26 cellular contexts compared by ENCODE assay signal in genomic region chr11:66428933-66429332, GRCh38. TPM values are rescaled to one million over a fixed set of nuclear protein-coding genes. Genes with fewer than 3 reads are reported as not detected.
A peak's percentile ranks its signal among the peaks of the same experiment; 100 is the strongest.
DNase-seq lines count a peak whose midpoint lies in the region; ATAC-seq and TF ChIP-seq lines count a peak whose summit lies in the region.
"Had no signal": no experiment of that assay in that cellular context is flagged by ENCODE, and none has a peak within 500 bp of the region (broad histone marks: within the 10 kb centered on the region; RNA-seq: fewer than 3 reads in every experiment).

No MANE protein-coding gene starts in this region.

- H3K27ac ChIP-seq in Karpas-422 (ENCODE audit: low read length), result no peak overlapping the region
- H3K27ac ChIP-seq in osteoblast (ENCODE audit: low read depth, low read length), result no peak overlapping the region
- H3K27ac ChIP-seq: BLaER1 had no signal

- no peak overlapping the region for H3K27ac Mint-ChIP-seq in endothelial cell (ENCODE audit: unreplicated experiment)
- no peak overlapping the region for H3K27ac Mint-ChIP-seq in activated T-cell treated with anti-CD3 and anti-CD28 coated beads, Interleukin-2, amount 50 U/mL, for 72 hours
- H3K27ac Mint-ChIP-seq: CD14-positive monocyte; CD4-positive, alpha-beta memory T cell; CD4-positive, CD25-positive, alpha-beta regulatory T cell; CD8-positive, alpha-beta memory T cell had no signal

- H3K4me1 ChIP-seq in Karpas-422 (ENCODE audit: low read length), result no peaks in the 10 kb centered on the region
- H3K4me1 ChIP-seq in osteoblast (ENCODE audit: insufficient read depth, low read length), result no peaks in the 10 kb centered on the region
- H3K4me1 ChIP-seq: BE2C, BLaER1 had no signal

- peak overlapping the region; percentile 62 for H3K4me3 Mint-ChIP-seq in endothelial cell (ENCODE audit: unreplicated experiment)
- H3K4me3 Mint-ChIP-seq in activated T-cell treated with anti-CD3 and anti-CD28 coated beads, Interleukin-2, amount 50 U/mL, for 72 hours, result no peak overlapping the region
- H3K4me3 Mint-ChIP-seq: CD14-positive monocyte; CD4-positive, alpha-beta memory T cell; CD4-positive, CD25-positive, alpha-beta regulatory T cell; CD8-positive, alpha-beta memory T cell had no signal

- TF ChIP-seq CTCF in endothelial cell (IDR thresholded peaks at IDR 0.05; ENCODE audit: unreplicated experiment) (no peak), osteoblast (IDR thresholded peaks at IDR 0.05; ENCODE audit: extremely low read depth, low read depth, low read length) (no peak)

- H3K27me3 Mint-ChIP-seq in endothelial cell (ENCODE audit: unreplicated experiment), result peaks cover 10% of the 10 kb centered on the region
- no peaks in the 10 kb centered on the region for H3K27me3 Mint-ChIP-seq in activated T-cell treated with anti-CD3 and anti-CD28 coated beads, Interleukin-2, amount 50 U/mL, for 72 hours (ENCODE audit: low read depth)
- H3K27me3 Mint-ChIP-seq: CD4-positive, alpha-beta memory T cell; CD4-positive, CD25-positive, alpha-beta regulatory T cell had no signal

- no peaks in the 10 kb centered on the region for H3K9me3 Mint-ChIP-seq in endothelial cell (ENCODE audit: unreplicated experiment)
- no peaks in the 10 kb centered on the region for H3K9me3 Mint-ChIP-seq in activated T-cell treated with anti-CD3 and anti-CD28 coated beads, Interleukin-2, amount 50 U/mL, for 72 hours
- H3K9me3 Mint-ChIP-seq: CD4-positive, alpha-beta memory T cell; CD8-positive, alpha-beta memory T cell had no signal

- peak; percentile 29 for DNase-seq in Karpas-422
- no peak for DNase-seq in endothelial cell (ENCODE audit: low spot score)
- DNase-seq in osteoblast (ENCODE audit: insufficient read length, low spot score, missing footprints), result peak; percentile 45
- no peak for DNase-seq in retina
- DNase-seq in activated T-cell treated with anti-CD3 and anti-CD28 coated beads, Interleukin-2, amount 50 U/mL, for 72 hours, result no peak
- DNase-seq: 8988T; ACHN; BE2C; C1 segment of cervical spinal cord; CD4-positive, alpha-beta memory T cell; CD4-positive, CD25-positive, alpha-beta regulatory T cell; COR-L47; DMS 273 treated with DMSO at 0.1 percent for 48 hours; DMS153; DMS53; DMS79; DND-41; EL; GDM1 had no signal

- H3K9me3 ChIP-seq in Karpas-422 (ENCODE audit: low read length) (no peaks in the 10 kb centered on the region), osteoblast (ENCODE audit: low read depth, low read length) (no peaks in the 10 kb centered on the region)
- H3K9me3 ChIP-seq: BE2C, BLaER1 had no signal

- H3K27me3 ChIP-seq in Karpas-422 (ENCODE audit: low read length) (no peaks in the 10 kb centered on the region), osteoblast (ENCODE audit: insufficient read depth, low read length) (peaks cover 4% of the 10 kb centered on the region)
- H3K27me3 ChIP-seq: BE2C had no signal

- H3K9me2 ChIP-seq in Karpas-422 (replicated peaks; ENCODE audit: insufficient read depth, low read length), result no peaks in the 10 kb centered on the region

- ATAC-seq in HG02759 (IDR thresholded peaks at IDR 0.05; ENCODE audit: unreplicated experiment), result no peak
- no peak for ATAC-seq in activated T-cell treated with anti-CD3 and anti-CD28 coated beads, Interleukin-2, amount 50 U/mL, for 72 hours (replicated peaks in 1 of 2)
- ATAC-seq: GM12878 had no signal

- H2AFZ ChIP-seq in Karpas-422 (ENCODE audit: low read length), result no peak overlapping the region
- H2AFZ ChIP-seq in osteoblast (ENCODE audit: low read length), result no peak overlapping the region

- H4K20me1 ChIP-seq in Karpas-422 (ENCODE audit: insufficient read depth, low read depth, low read length) (no peaks in the 10 kb centered on the region), osteoblast (ENCODE audit: insufficient read depth, low read length) (no peaks in the 10 kb centered on the region)

- H3K79me2 ChIP-seq in Karpas-422 (ENCODE audit: low read length), result no peaks in the 10 kb centered on the region
- no peaks in the 10 kb centered on the region for H3K79me2 ChIP-seq in osteoblast (ENCODE audit: insufficient read depth, low read length)

- H3K4me1 Mint-ChIP-seq in endothelial cell (ENCODE audit: unreplicated experiment), result peaks cover 2% of the 10 kb centered on the region
- H3K4me1 Mint-ChIP-seq in activated T-cell treated with anti-CD3 and anti-CD28 coated beads, Interleukin-2, amount 50 U/mL, for 72 hours (ENCODE audit: low read depth), result peaks cover 6% of the 10 kb centered on the region

- H3K4me2 ChIP-seq in Karpas-422 (ENCODE audit: low read depth, low read length, poor library complexity, severe bottlenecking) (no peak overlapping the region), osteoblast (ENCODE audit: insufficient read depth, low read length) (no peak overlapping the region)
- H3K4me2 ChIP-seq: BLaER1 had no signal

- no peaks in the 10 kb centered on the region for H3K36me3 ChIP-seq in Karpas-422 (ENCODE audit: insufficient read depth, low read length)
- no peaks in the 10 kb centered on the region for H3K36me3 ChIP-seq in osteoblast (ENCODE audit: insufficient read depth, low read length)
- H3K36me3 ChIP-seq: BE2C had no signal

- no peak overlapping the region for H3K9ac ChIP-seq in Karpas-422 (ENCODE audit: low read length)
- H3K9ac ChIP-seq: BLaER1 had no signal

- peaks cover 6% of the 10 kb centered on the region for H3K36me3 Mint-ChIP-seq in endothelial cell (ENCODE audit: low read depth, unreplicated experiment)
- H3K36me3 Mint-ChIP-seq in activated T-cell treated with anti-CD3 and anti-CD28 coated beads, Interleukin-2, amount 50 U/mL, for 72 hours (ENCODE audit: insufficient read depth in 2 of 2), result peaks cover 0 to 8% of the 10 kb centered on the region in 2 donors

- H3K4me3 ChIP-seq in Karpas-422 (ENCODE audit: low read length) (no peak overlapping the region), osteoblast (ENCODE audit: insufficient read depth, low read length) (no peak overlapping the region)
- H3K4me3 ChIP-seq: BLaER1, GM12878 had no signal

RNA-seq across cellular contexts. Expression of gene NPAS4, which starts 8.1 kb away (rescaled TPM):
- not detected in 2 replicates for total RNA-seq in Karpas-422 (2014; rRNA removed; shearing (Covaris generic); ENCODE audit: low replicate concordance)
- total RNA-seq in endothelial cell (ENCODE audit: unreplicated experiment) (not detected), osteoblast (0.36 TPM in 1 of 2 replicates, not detected in the other)
- total RNA-seq in activated T-cell treated with anti-CD3 and anti-CD28 coated beads, Interleukin-2, amount 50 U/mL, for 72 hours, result not detected
- total RNA-seq: A673; CD4-positive, alpha-beta memory T cell; CD4-positive, CD25-positive, alpha-beta regulatory T cell; CD8-positive, alpha-beta memory T cell; G401 had no signal

RNA-seq across cellular contexts. Expression of gene MRPL11, which starts 9.7 kb away (rescaled TPM):
- total RNA-seq in Karpas-422 (2014; rRNA removed; shearing (Covaris generic); ENCODE audit: low replicate concordance), result 69.6 and 80.4 TPM in 2 replicates
- 73.0 TPM for total RNA-seq in endothelial cell (ENCODE audit: unreplicated experiment)
- 31.5 and 33.3 TPM in 2 replicates for total RNA-seq in osteoblast
- 10 to 100 TPM; 57.4 to 66.6 TPM for total RNA-seq in activated T-cell treated with anti-CD3 and anti-CD28 coated beads, Interleukin-2, amount 50 U/mL, for 72 hours

RNA-seq across cellular contexts. Expression of gene PELI3, which starts 37.8 kb away (rescaled TPM):
- 5.6 and 6.7 TPM in 2 replicates for total RNA-seq in Karpas-422 (2014; rRNA removed; shearing (Covaris generic); ENCODE audit: low replicate concordance)
- total RNA-seq in endothelial cell (ENCODE audit: unreplicated experiment) (2.0 TPM), osteoblast (18.9 and 19.2 TPM in 2 replicates)
- 1 to 10 TPM; 6.2 to 6.6 TPM for total RNA-seq in activated T-cell treated with anti-CD3 and anti-CD28 coated beads, Interleukin-2, amount 50 U/mL, for 72 hours

RNA-seq across cellular contexts. Expression of gene DPP3, which starts 51.3 kb away (rescaled TPM):
- total RNA-seq in Karpas-422 (2014; rRNA removed; shearing (Covaris generic); ENCODE audit: low replicate concordance), result 77.9 and 91.5 TPM in 2 replicates
- total RNA-seq in endothelial cell (ENCODE audit: unreplicated experiment) (41.3 TPM), osteoblast (35.8 and 36.5 TPM in 2 replicates)
- total RNA-seq in activated T-cell treated with anti-CD3 and anti-CD28 coated beads, Interleukin-2, amount 50 U/mL, for 72 hours, result 10 to 100 TPM; 48.3 to 56.9 TPM

RNA-seq across cellular contexts. Expression of gene SLC29A2, which starts 57.4 kb away (rescaled TPM):
- total RNA-seq in Karpas-422 (2014; rRNA removed; shearing (Covaris generic); ENCODE audit: low replicate concordance), result 0.15 and 0.90 TPM in 2 replicates
- total RNA-seq in endothelial cell (ENCODE audit: unreplicated experiment) (5.7 TPM), osteoblast (under 0.01 and 0.29 TPM in 2 replicates)
- 1 to 10 TPM; 3.3 to 3.6 TPM for total RNA-seq in activated T-cell treated with anti-CD3 and anti-CD28 coated beads, Interleukin-2, amount 50 U/mL, for 72 hours

Comparison
In these comparisons a context has a peak if more than half of its experiments do, and no peak if none do; other contexts are left out.
1. DNase-seq: peak in Karpas-422 (single experiment) and osteoblast (single experiment); none in endothelial cell (single experiment), retina (single experiment) and activated T-cell treated with anti-CD3 and anti-CD28 coated beads, Interleukin-2, amount 50 U/mL, for 72 hours (0 of 2).